ENCODE assay signal across 19 cellular contexts in the genomic region with DNA sequence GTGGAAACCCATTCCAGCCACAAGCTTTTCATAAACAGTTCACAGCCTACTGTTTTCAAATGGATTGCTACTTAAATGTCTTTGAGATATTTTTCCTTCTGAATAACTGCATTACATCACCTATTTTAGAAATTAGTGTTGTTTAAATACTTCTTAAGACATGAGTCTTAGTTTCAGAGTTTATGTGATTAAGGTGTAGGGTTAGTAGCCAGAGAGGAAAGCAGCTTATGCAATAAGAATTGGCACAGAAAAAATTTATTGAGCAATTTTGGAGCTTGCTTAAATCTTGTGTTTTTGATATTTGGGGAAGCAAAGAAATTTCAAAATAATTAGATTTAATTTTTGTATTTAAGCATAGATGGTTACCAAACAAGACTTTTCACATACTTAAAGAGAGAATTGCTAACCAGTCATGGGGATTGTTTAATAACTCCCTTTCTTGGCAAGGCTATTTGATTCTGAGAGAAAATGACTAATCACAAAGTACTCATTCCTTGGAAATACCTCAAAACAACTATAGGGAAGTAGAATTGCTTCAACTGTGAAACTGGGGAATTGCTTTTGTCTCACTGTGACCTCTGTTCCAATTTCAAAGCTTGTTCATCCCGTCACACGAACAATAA.
DNase-seq lines count a peak whose midpoint lies in the region; ATAC-seq and TF ChIP-seq lines count a peak whose summit lies in the region.
"Had no signal": no experiment of that assay in that cellular context is flagged by ENCODE, and none has a peak within 500 bp of the region (broad histone marks: within the 10 kb centered on the region; RNA-seq: fewer than 3 reads in every experiment).

No MANE protein-coding gene starts in this region.

- H3K4me3 Mint-ChIP-seq in progenitor cell of endocrine pancreas (ENCODE audit: low read depth), result no peak overlapping the region
- H3K4me3 Mint-ChIP-seq: activated CD8-positive, alpha-beta T cell treated with anti-CD3 and anti-CD28 coated beads for 36 hours; brain had no signal

- CTCF ChIA-PET in PC-3 (lab: Charles Lee), result no interaction called here

- no peaks in the 10 kb centered on the region for H3K36me3 Mint-ChIP-seq in progenitor cell of endocrine pancreas (ENCODE audit: insufficient read depth)
- H3K36me3 Mint-ChIP-seq: brain had no signal

- 15 to 17% methylated on average over 2 of the region's 2 CpGs for WGBS in GM23248 (ENCODE audit: low coverage in 1 of 2, low lambda C conversion rate in 2 of 2, missing lambda C conversion rate in 2 of 2), 2 experiments

- H3K36me3 ChIP-seq in GM23248 (ENCODE audit: low read depth) (no peaks in the 10 kb centered on the region), PC-3 (ENCODE audit: low read depth, low read length) (no peaks in the 10 kb centered on the region)
- H3K36me3 ChIP-seq: ovary, suprapubic skin had no signal

- H3K9me3 Mint-ChIP-seq in progenitor cell of endocrine pancreas (ENCODE audit: low read depth), result no peaks in the 10 kb centered on the region
- H3K9me3 Mint-ChIP-seq: brain had no signal

- BruUV-seq in PC-3 (replicated peaks; lab: Mats Ljungman, UMichigan), result no TSS peak

- H3K9ac ChIP-seq in GM23248, result no peak overlapping the region
- peak overlapping the region; percentile 2; the same call in 1 of the 2 replicates for H3K9ac ChIP-seq in PC-3 (ENCODE audit: low read length)

- H3K79me2 ChIP-seq in GM23248 (ENCODE audit: insufficient read depth) (no peaks in the 10 kb centered on the region), PC-3 (ENCODE audit: low read length) (no peaks in the 10 kb centered on the region)

- H3K4me3 ChIP-seq in GM23248 (no peak overlapping the region), PC-3 (ENCODE audit: low read length) (no peak overlapping the region), cardiac fibroblast (replicated peaks in 1 of 2; ENCODE audit: low read depth in 2 of 2, low read length in 2 of 2) (no peak overlapping the region)
- H3K4me3 ChIP-seq: K562, ovary, suprapubic skin had no signal

- no peaks in the 10 kb centered on the region for H3K27me3 ChIP-seq in GM23248 (replicated peaks; ENCODE audit: insufficient read depth)
- H3K27me3 ChIP-seq in PC-3 (ENCODE audit: low read length), result no peaks in the 10 kb centered on the region
- H3K27me3 ChIP-seq: ovary, suprapubic skin had no signal

- H4K20me1 ChIP-seq in GM23248 (ENCODE audit: insufficient read depth), result no peaks in the 10 kb centered on the region
- no peaks in the 10 kb centered on the region for H4K20me1 ChIP-seq in PC-3 (ENCODE audit: low read length)

- DNase-seq in GM23248, result peak; percentile 64
- DNase-seq in PC-3, result peak; percentile 79
- peak; percentile 38 to 85 for DNase-seq in cardiac fibroblast (ENCODE audit: low read depth in 2 of 2)
- peak; percentile 13 for DNase-seq in kidney tubule cell (ENCODE audit: low spot score)
- no peak for DNase-seq in progenitor cell of endocrine pancreas (ENCODE audit: low spot score, unreplicated experiment)
- DNase-seq in DMS153 (lab: John Stamatoyannopoulos, UW), result no peak
- DNase-seq: activated CD8-positive, alpha-beta T cell treated with anti-CD3 and anti-CD28 coated beads for 36 hours; effector CD4-positive, alpha-beta T cell; head of caudate nucleus; islet precursor cell; NCI-H187 treated with DMSO at 0.1 percent for 48 hours; NCI-H82; ovary; SHP77 had no signal

- no peaks in the 10 kb centered on the region for H3K4me1 ChIP-seq in GM23248 (ENCODE audit: insufficient read depth)
- peaks cover 19% of the 10 kb centered on the region for H3K4me1 ChIP-seq in PC-3 (ENCODE audit: insufficient read depth, low read length)
- H3K4me1 ChIP-seq: suprapubic skin had no signal

- in situ Hi-C loops in GM23248 (cut with MboI), result no loop called here

- H3F3A ChIP-seq in GM23248 (ENCODE audit: insufficient read depth), result no peaks in the 10 kb centered on the region
- H3F3A ChIP-seq in PC-3 (ENCODE audit: low read length, unreplicated experiment), result no peaks in the 10 kb centered on the region

- TF ChIP-seq CTCF in PC-3 (conservative IDR thresholded peaks at IDR 0.05; ENCODE audit: low read depth, low read length) (no peak), cardiac fibroblast (IDR thresholded peaks at IDR 0.05; ENCODE audit: low read depth, low read length) (no peak), progenitor cell of endocrine pancreas (IDR thresholded peaks at IDR 0.05; ENCODE audit: unreplicated experiment) (no peak)

- intact Hi-C loops in PC-3 (cut with micrococcal nuclease), result loop anchor here (2.0 to 5.0 kb wide), 2 partner anchors 131 to 275 kb away; no protein-coding TSS in a partner anchor

- H3K9me2 ChIP-seq in GM23248 (ENCODE audit: insufficient read depth), result no peaks in the 10 kb centered on the region
- no peaks in the 10 kb centered on the region for H3K9me2 ChIP-seq in PC-3 (replicated peaks; ENCODE audit: low read length)

- no peak overlapping the region for H3K4me2 ChIP-seq in GM23248 (ENCODE audit: unreplicated experiment)
- H3K4me2 ChIP-seq in PC-3 (ENCODE audit: low read length), result peak overlapping the region; percentile 64

- H3K27ac ChIP-seq in GM23248 (no peak overlapping the region), PC-3 (ENCODE audit: low read length) (peak overlapping the region; percentile 77)
- H3K27ac ChIP-seq: ovary, suprapubic skin had no signal

- no peaks in the 10 kb centered on the region for H3K27me3 Mint-ChIP-seq in progenitor cell of endocrine pancreas
- H3K27me3 Mint-ChIP-seq: activated CD8-positive, alpha-beta T cell treated with anti-CD3 and anti-CD28 coated beads for 36 hours; brain had no signal

- ATAC-seq in PC-3 (peak; percentile 81), HG02884 (IDR thresholded peaks at IDR 0.05; ENCODE audit: unreplicated experiment) (no peak), GM21367 (IDR thresholded peaks at IDR 0.05; ENCODE audit: unreplicated experiment) (no peak)
- ATAC-seq: activated CD8-positive, alpha-beta T cell treated with anti-CD3 and anti-CD28 coated beads for 36 hours; K562 had no signal

- no peak overlapping the region for H2AFZ ChIP-seq in GM23248
- 0 out of 2 replicates have a peak overlapping the region, but pooled peaks have one; percentile 36 for H2AFZ ChIP-seq in PC-3 (ENCODE audit: low read length)

- POLR2A ChIA-PET in PC-3 (lab: Charles Lee; ENCODE audit: unreplicated experiment), result no interaction called here

- peaks cover 5% of the 10 kb centered on the region for H3K4me1 Mint-ChIP-seq in progenitor cell of endocrine pancreas (ENCODE audit: low read depth)

- H3K9me3 ChIP-seq in GM23248 (ENCODE audit: low read depth) (no peaks in the 10 kb centered on the region), PC-3 (ENCODE audit: low read length) (no peaks in the 10 kb centered on the region)
- H3K9me3 ChIP-seq: ovary, suprapubic skin had no signal

- H3K27ac Mint-ChIP-seq in progenitor cell of endocrine pancreas, result no peak overlapping the region
- H3K27ac Mint-ChIP-seq: activated CD8-positive, alpha-beta T cell treated with anti-CD3 and anti-CD28 coated beads for 36 hours had no signal

Comparison
In these comparisons a context has a peak if more than half of its experiments do, and no peak if none do; other contexts are left out.
1. DNase-seq: peak in GM23248 (single experiment), PC-3 (single experiment), cardiac fibroblast (2 of 2) and kidney tubule cell (single experiment); none in progenitor cell of endocrine pancreas (single experiment) and DMS153 (single experiment).